Comparison of ENCODE assay signal across 21 cellular contexts in the genomic region with DNA sequence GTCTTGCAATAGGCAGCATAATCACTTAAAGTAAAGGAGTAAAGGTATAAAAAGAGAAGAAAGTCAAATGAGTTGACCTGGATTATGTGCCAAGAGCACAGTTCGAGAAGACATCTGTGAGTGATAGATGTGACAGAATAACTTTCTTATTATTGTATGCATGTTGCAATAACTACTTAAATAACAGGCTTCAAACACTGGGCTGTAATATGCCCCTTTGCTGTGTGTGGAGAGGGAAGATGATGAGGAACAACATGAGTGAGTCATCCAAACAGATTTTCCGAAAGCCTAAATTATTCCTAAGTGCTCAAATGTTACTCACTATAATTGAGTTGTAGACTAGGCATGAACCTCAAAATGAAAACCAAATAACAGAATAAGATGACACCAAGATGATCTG.
DNase-seq lines count a peak whose midpoint lies in the region; TF ChIP-seq lines count a peak whose summit lies in the region.
"Had no signal": no experiment of that assay in that cellular context is flagged by ENCODE, and none has a peak within 500 bp of the region (broad histone marks: within the 10 kb centered on the region; RNA-seq: fewer than 3 reads in every experiment).

No MANE protein-coding gene starts in this region.

- no peaks in the 10 kb centered on the region for H3K4me1 ChIP-seq in vagina
- H3K4me1 ChIP-seq: BE2C, SJCRH30 had no signal

- H3K27ac ChIP-seq in vagina = no peak overlapping the region
- H3K27ac ChIP-seq in coronary artery = no peak overlapping the region
- H3K27ac ChIP-seq: PC-9, SJCRH30 had no signal

- intact Hi-C loops in vagina (cut with DNase I) = no loop called here

- no peaks in the 10 kb centered on the region for H3K36me3 ChIP-seq in vagina
- H3K36me3 ChIP-seq: BE2C had no signal

- H3K4me3 ChIP-seq in fibroblast of villous mesenchyme (ENCODE audit: low read depth, low read length) (no peak overlapping the region), vagina (no peak overlapping the region), coronary artery (no peak overlapping the region)
- H3K4me3 ChIP-seq: PC-9, SJCRH30 had no signal

- TF ChIP-seq POLR2A in vagina (IDR thresholded peaks at IDR 0.05) = no peak

- no peaks in the 10 kb centered on the region for H3K27me3 ChIP-seq in vagina
- H3K27me3 ChIP-seq: BE2C, SJCRH30 had no signal

- H3K9me3 ChIP-seq in vagina = no peaks in the 10 kb centered on the region
- H3K9me3 ChIP-seq: BE2C, SJCRH30 had no signal

- TF ChIP-seq CTCF in fibroblast of villous mesenchyme (IDR thresholded peaks at IDR 0.05; ENCODE audit: insufficient read depth, low read depth, low read length) = no peak
- TF ChIP-seq CTCF in vagina (IDR thresholded peaks at IDR 0.05) = no peak
- TF ChIP-seq CTCF in coronary artery (IDR thresholded peaks at IDR 0.05) = no peak

- DNase-seq in AG08395 (ENCODE audit: low spot score) = peak; percentile 3
- peak; percentile 58 for DNase-seq in HCEC 1CT
- peak; percentile 46 for DNase-seq in amniotic epithelial cell (ENCODE audit: low read depth)
- DNase-seq in fibroblast of villous mesenchyme (ENCODE audit: low read depth) = peak; percentile 13
- no peak for DNase-seq in vagina (ENCODE audit: extremely low spot score in 2 of 2)
- no peak for DNase-seq in coronary artery (ENCODE audit: low spot score)
- no peak for DNase-seq in activated T-cell treated with anti-CD3 and anti-CD28 coated beads, Interleukin-2, amount 50 U/mL, for 48 hours
- no peak for DNase-seq in stimulated activated CD4-positive, alpha-beta T cell treated with anti-CD3 and anti-CD28 coated beads, Interleukin-4, amount 100 ng/mL, for 4 hours
- DNase-seq: BE2C; Calu3; CD4-positive, alpha-beta memory T cell; DMS79; GDM1; MV-4-11; NCI-H1417 treated with DMSO at 0.1 percent for 48 hours; NCI-H1930; NCI-H2171 treated with DMSO at 0.1 percent for 48 hours; NCI-H510A; NCI-H82; PC-9; SJCRH30 had no signal

Comparison
In these comparisons a context has a peak if more than half of its experiments do, and no peak if none do; other contexts are left out.
1. DNase-seq: peak in AG08395 (single experiment), HCEC 1CT (single experiment), amniotic epithelial cell (single experiment) and fibroblast of villous mesenchyme (single experiment); none in vagina (0 of 2), coronary artery (single experiment), activated T-cell treated with anti-CD3 and anti-CD28 coated beads, Interleukin-2, amount 50 U/mL, for 48 hours (0 of 2) and stimulated activated CD4-positive, alpha-beta T cell treated with anti-CD3 and anti-CD28 coated beads, Interleukin-4, amount 100 ng/mL, for 4 hours (0 of 2).